In genomic region chr2:180705551-180705950, GRCh38 we compare ENCODE assay signal across 25 cellular contexts.
DNase-seq lines count a peak whose midpoint lies in the region; ATAC-seq and TF ChIP-seq lines count a peak whose summit lies in the region.
"Had no signal": no experiment of that assay in that cellular context is flagged by ENCODE, and none has a peak within 500 bp of the region (broad histone marks: within the 10 kb centered on the region; RNA-seq: fewer than 3 reads in every experiment).

No MANE protein-coding gene starts in this region.

- H3K27ac ChIP-seq in GM23338 (ENCODE audit: low read depth) (no peak overlapping the region), SK-N-MC (peak overlapping the region; percentile 35; the same call in 1 of the 2 replicates), foreskin keratinocyte (no peak overlapping the region)
- H3K27ac ChIP-seq in CD8-positive, alpha-beta T cell (ENCODE audit: low read depth, low read length) = no peak overlapping the region
- H3K27ac ChIP-seq: C4-2B, coronary artery, esophagus squamous epithelium, left lung, prostate gland, sigmoid colon, uterus had no signal

- no peaks in the 10 kb centered on the region for H3K79me2 ChIP-seq in GM23338 (replicated peaks; ENCODE audit: insufficient read depth)

- POLR2A ChIA-PET in CD8-positive, alpha-beta T cell (lab: Charles Lee) = no interaction called here

- H3K36me3 Mint-ChIP-seq in GM23338 (ENCODE audit: low read depth) (no peaks in the 10 kb centered on the region), HFFc6 (ENCODE audit: low read depth) (peaks cover 5% of the 10 kb centered on the region; the same call in 1 of the 2 replicates)
- H3K36me3 Mint-ChIP-seq in CD8-positive, alpha-beta T cell = no peaks in the 10 kb centered on the region
- H3K36me3 Mint-ChIP-seq: immature natural killer cell had no signal

- no peaks in the 10 kb centered on the region for H3K36me3 ChIP-seq in GM23338 (ENCODE audit: insufficient read depth)
- no peaks in the 10 kb centered on the region for H3K36me3 ChIP-seq in SK-N-MC (ENCODE audit: insufficient read depth, low read length)
- no peaks in the 10 kb centered on the region for H3K36me3 ChIP-seq in CD8-positive, alpha-beta T cell (ENCODE audit: insufficient read depth, low read length)
- H3K36me3 ChIP-seq: esophagus squamous epithelium, left lung, prostate gland, sigmoid colon, uterus had no signal

- no peaks in the 10 kb centered on the region for H4K20me1 ChIP-seq in GM23338 (replicated peaks; ENCODE audit: insufficient read depth)

- no peaks in the 10 kb centered on the region; the same call in 2 of the 3 replicates for H3K9me3 Mint-ChIP-seq in GM23338
- no peaks in the 10 kb centered on the region for H3K9me3 Mint-ChIP-seq in HFFc6
- H3K9me3 Mint-ChIP-seq in CD8-positive, alpha-beta T cell = no peaks in the 10 kb centered on the region
- H3K9me3 Mint-ChIP-seq: activated T-helper 1 cell treated with anti-CD3 and anti-CD28 coated beads, Interleukin-12 subunit alpha, Interleukin-12 subunit beta, Interleukin-2, Interleukin-4 antibody, amounts not matched to agents 30 ng/mL and 10 ng/mL and 1 ng/mL, durations not matched to agents 14 hours and 24 hours and 36 hours had no signal

- H3K4me3 ChIP-seq in GM23338 = no peak overlapping the region
- no peak overlapping the region for H3K4me3 ChIP-seq in SK-N-MC
- no peak overlapping the region for H3K4me3 ChIP-seq in CD8-positive, alpha-beta T cell (ENCODE audit: low read depth, low read length)
- H3K4me3 ChIP-seq: coronary artery, esophagus squamous epithelium, GM12878, left lung, prostate gland, sigmoid colon, uterus had no signal

- intact Hi-C loops in CD8-positive, alpha-beta T cell (cut with DNase I, micrococcal nuclease) = no loop called here

- H3K4me3 Mint-ChIP-seq in GM23338 (no peak overlapping the region), HFFc6 (no peak overlapping the region)
- no peak overlapping the region for H3K4me3 Mint-ChIP-seq in CD8-positive, alpha-beta T cell
- H3K4me3 Mint-ChIP-seq: activated B cell treated with CpG ODN at 0.5 μM for 24 hours; activated T-helper 1 cell treated with anti-CD3 and anti-CD28 coated beads, Interleukin-12 subunit alpha, Interleukin-12 subunit beta, Interleukin-2, Interleukin-4 antibody, amounts not matched to agents 30 ng/mL and 10 ng/mL and 1 ng/mL, durations not matched to agents 14 hours and 24 hours and 36 hours; immature natural killer cell had no signal

- no peaks in the 10 kb centered on the region for H3F3A ChIP-seq in GM23338 (replicated peaks; ENCODE audit: low read depth)

- no peak overlapping the region for H3K9ac ChIP-seq in SK-N-MC (ENCODE audit: insufficient read length)

- H3K4me2 ChIP-seq in GM23338 = no peak overlapping the region

- H3K27me3 Mint-ChIP-seq in GM23338 (ENCODE audit: insufficient read depth, low read depth, poor library complexity) (peaks cover 2% of the 10 kb centered on the region), HFFc6 (ENCODE audit: insufficient read depth) (no peaks in the 10 kb centered on the region)
- peaks cover 2% of the 10 kb centered on the region for H3K27me3 Mint-ChIP-seq in CD8-positive, alpha-beta T cell (ENCODE audit: low read depth)
- H3K27me3 Mint-ChIP-seq: activated B cell treated with CpG ODN at 0.5 μM for 24 hours had no signal

- H3K27ac Mint-ChIP-seq in GM23338 = 0 out of 2 replicates have a peak overlapping the region, but pooled peaks have one; percentile 36
- H3K27ac Mint-ChIP-seq in HFFc6 = peak overlapping the region; percentile 69
- no peak overlapping the region for H3K27ac Mint-ChIP-seq in CD8-positive, alpha-beta T cell
- H3K27ac Mint-ChIP-seq: activated B cell treated with CpG ODN at 0.5 μM for 24 hours; activated T-helper 1 cell treated with anti-CD3 and anti-CD28 coated beads, Interleukin-12 subunit alpha, Interleukin-12 subunit beta, Interleukin-2, Interleukin-4 antibody, amounts not matched to agents 30 ng/mL and 10 ng/mL and 1 ng/mL, durations not matched to agents 14 hours and 24 hours and 36 hours; immature natural killer cell had no signal

- H3K4me1 Mint-ChIP-seq in GM23338 = no peaks in the 10 kb centered on the region; the same call in 2 of the 3 replicates
- peaks cover 59% of the 10 kb centered on the region for H3K4me1 Mint-ChIP-seq in HFFc6 (ENCODE audit: low read depth)
- H3K4me1 Mint-ChIP-seq in CD8-positive, alpha-beta T cell (ENCODE audit: low read depth) = no peaks in the 10 kb centered on the region
- H3K4me1 Mint-ChIP-seq: activated B cell treated with CpG ODN at 0.5 μM for 24 hours, immature natural killer cell had no signal

- TF ChIP-seq CTCF in GM23338 (conservative IDR thresholded peaks at IDR 0.05; ENCODE audit: low read depth in 2 of 2) (no peak), HFFc6 (IDR thresholded peaks at IDR 0.05) (no peak), foreskin keratinocyte (conservative IDR thresholded peaks at IDR 0.05) (no peak)
- TF ChIP-seq CTCF in CD8-positive, alpha-beta T cell (IDR thresholded peaks at IDR 0.05) = no peak

- no peaks in the 10 kb centered on the region for H3K9me3 ChIP-seq in SK-N-MC (ENCODE audit: low read depth, low read length)
- H3K9me3 ChIP-seq in CD8-positive, alpha-beta T cell (ENCODE audit: low read length) = no peaks in the 10 kb centered on the region
- H3K9me3 ChIP-seq: esophagus squamous epithelium, left lung, prostate gland, sigmoid colon, uterus had no signal

- DNase-seq in GM23338 (ENCODE audit: low spot score) (no peak), HFFc6 (no peak), SK-N-MC (ENCODE audit: low read depth, low spot score) (no peak), foreskin keratinocyte (peak in 1 of 2 donors; percentile 26), Kasumi-1 (lab: John Stamatoyannopoulos, UW) (no peak)
- no peak for DNase-seq in CD8-positive, alpha-beta T cell
- no peak for DNase-seq in activated effector memory CD4-positive, alpha-beta T cell treated with anti-CD3 and anti-CD28 coated beads, Interleukin-2, amount 50 U/mL, for 16 hours
- DNase-seq: activated B cell treated with CpG ODN at 0.5 μM for 24 hours; activated naive CD4-positive, alpha-beta T cell treated with anti-CD3 and anti-CD28 coated beads, Interleukin-2, amount 50 U/mL, for 16 hours; amniotic stem cell; esophagus squamous epithelium; hypothalamus; immature natural killer cell; Karpas-422; left lung; NCI-H146; Right ventricle myocardium superior; sigmoid colon; stimulated activated naive CD4-positive, alpha-beta T cell treated with Interleukin-2 at 50 U/mL for 16 hours; uterus had no signal

- CTCF ChIA-PET in CD8-positive, alpha-beta T cell (lab: Charles Lee) = no interaction called here

- H3K4me1 ChIP-seq in GM23338 (ENCODE audit: insufficient read depth) = no peaks in the 10 kb centered on the region
- peaks cover 17% of the 10 kb centered on the region for H3K4me1 ChIP-seq in foreskin keratinocyte
- H3K4me1 ChIP-seq in CD8-positive, alpha-beta T cell (ENCODE audit: insufficient read depth, low read length) = no peaks in the 10 kb centered on the region
- H3K4me1 ChIP-seq: left lung, prostate gland, sigmoid colon, uterus had no signal

- ATAC-seq in GM23338 (no peak), foreskin keratinocyte (peak; percentile 52)
- no peak for ATAC-seq in CD8-positive, alpha-beta T cell
- ATAC-seq: GM12878, left lung had no signal

- H3K27me3 ChIP-seq in GM23338 (ENCODE audit: insufficient read depth) (no peaks in the 10 kb centered on the region), foreskin keratinocyte (no peaks in the 10 kb centered on the region)
- no peaks in the 10 kb centered on the region for H3K27me3 ChIP-seq in CD8-positive, alpha-beta T cell (ENCODE audit: insufficient read depth, low read length)
- H3K27me3 ChIP-seq: esophagus squamous epithelium, left lung, sigmoid colon, uterus had no signal

- no peak overlapping the region for H2AFZ ChIP-seq in GM23338

- no peaks in the 10 kb centered on the region for H3K9me2 ChIP-seq in GM23338 (ENCODE audit: insufficient read depth)
